30 cellular contexts compared by ENCODE assay signal in genomic region chr4:150286656-150287055, GRCh38.
"Had no signal": no experiment of that assay in that cellular context is flagged by ENCODE, and none has a peak within 500 bp of the region (broad histone marks: within the 10 kb centered on the region; RNA-seq: fewer than 3 reads in every experiment).

No MANE protein-coding gene starts in this region.

- H3K9me3 ChIP-seq: adrenal gland, breast epithelium, esophagus squamous epithelium had no signal

- H3K4me3 ChIP-seq: adrenal gland, breast epithelium, cardiac muscle cell, coronary artery, dorsolateral prefrontal cortex, esophagus squamous epithelium, heart right ventricle had no signal

- H3K36me3 ChIP-seq: adrenal gland, breast epithelium, cardiac muscle cell had no signal

- DNase-seq: activated CD4-positive, alpha-beta memory T cell treated with anti-CD3 and anti-CD28 coated beads for 36 hours; activated CD4-positive, alpha-beta T cell treated with anti-CD3 and anti-CD28 coated beads for 36 hours; activated CD4-positive, alpha-beta T cell treated with anti-CD3 and anti-CD28 coated beads, Interleukin-2, amount 10 ng/mL, durations not matched to agents 24 days and 14 days; activated CD4-positive, CD25-positive, alpha-beta regulatory T cell; activated CD4-positive, CD25-positive, alpha-beta regulatory T cell treated with anti-CD3 and anti-CD28 coated beads, Interleukin-2, amount 50 U/mL, for 72 hours; activated CD8-positive, alpha-beta memory T cell treated with anti-CD3 and anti-CD28 coated beads, Interleukin-2, amount 10 ng/mL, durations not matched to agents 7 days and 5 days; activated CD8-positive, alpha-beta memory T cell treated with anti-CD3 and anti-CD28 coated beads, Interleukin-2, amount 50 U/mL, for 4 hours; activated CD8-positive, alpha-beta T cell treated with anti-CD3 and anti-CD28 coated beads, Interleukin-2, amount 10 ng/mL, durations not matched to agents 7 days and 5 days; activated effector memory CD4-positive, alpha-beta T cell treated with anti-CD3 and anti-CD28 coated beads, Interleukin-2, amount 50 U/mL, for 16 hours; activated naive CD4-positive, alpha-beta T cell treated with anti-CD3 and anti-CD28 coated beads for 36 hours; activated naive CD8-positive, alpha-beta T cell treated with anti-CD3 and anti-CD28 coated beads for 36 hours; activated naive CD8-positive, alpha-beta T cell treated with anti-CD3 and anti-CD28 coated beads, Interleukin-2, amount 50 U/mL, for 24 hours; activated T-cell treated with anti-CD3 and anti-CD28 coated beads, Interleukin-2, amount 50 U/mL, for 1 hour; activated T-cell treated with anti-CD3 and anti-CD28 coated beads, Interleukin-2, amount 50 U/mL, for 48 hours; adrenal gland; amygdala; aorta; central memory CD4-positive, alpha-beta T cell; dorsolateral prefrontal cortex; effector memory CD4-positive, alpha-beta T cell; endodermal cell; esophagus squamous epithelium; foreskin fibroblast; glutamatergic neuron; heart right ventricle; T-helper 2 cell had no signal

- H3K27me3 ChIP-seq: adrenal gland, breast epithelium, cardiac muscle cell, dorsolateral prefrontal cortex, esophagus squamous epithelium, heart right ventricle had no signal

- FAIRE-seq: frontal cortex had no signal

- H3K4me1 ChIP-seq: adrenal gland, breast epithelium, esophagus squamous epithelium had no signal

- ATAC-seq: activated CD4-positive, alpha-beta T cell treated with anti-CD3 and anti-CD28 coated beads for 36 hours; activated CD8-positive, alpha-beta memory T cell treated with anti-CD3 and anti-CD28 coated beads, Interleukin-2, amount 10 ng/mL, durations not matched to agents 7 days and 5 days; activated CD8-positive, alpha-beta T cell treated with anti-CD3 and anti-CD28 coated beads, Interleukin-2, amount 10 ng/mL, durations not matched to agents 7 days and 5 days; activated naive CD8-positive, alpha-beta T cell treated with anti-CD3 and anti-CD28 coated beads, Interleukin-2, amount 50 U/mL, for 24 hours had no signal

- H3K27ac ChIP-seq: adrenal gland, breast epithelium, cardiac muscle cell, coronary artery, dorsolateral prefrontal cortex, esophagus squamous epithelium, heart right ventricle had no signal
